Comparison of ENCODE assay signal across 7 cellular contexts in genomic region chr15:75200765-75201608, GRCh38. TPM values are rescaled to one million over a fixed set of nuclear protein-coding genes. Genes with fewer than 3 reads are reported as not detected.
DNase-seq lines count a peak whose midpoint lies in the region; ATAC-seq, FAIRE-seq and TF ChIP-seq lines count a peak whose summit lies in the region.

No MANE protein-coding gene starts in this region.

- H3K27ac ChIP-seq in psoas muscle: peak overlapping the region; percentile 86

- ATAC-seq in psoas muscle (no peak), HG03442 (IDR thresholded peaks at IDR 0.05; ENCODE audit: unreplicated experiment) (no peak), HG03135 (IDR thresholded peaks at IDR 0.05; ENCODE audit: unreplicated experiment) (no peak)

- TF ChIP-seq CTCF in psoas muscle (IDR thresholded peaks at IDR 0.05): no peak

- no peak for DNase-seq in GM18507 (ENCODE audit: extremely low spot score, insufficient read length, low read depth)
- peak; percentile 3 for DNase-seq in NCI-H2107 (lab: John Stamatoyannopoulos, UW)
- DNase-seq in activated T-helper 1 cell treated with Interleukin-2 at 50 U/mL for 16 hours (ENCODE audit: low read depth): peak; percentile 17
- DNase-seq in foreskin melanocyte: peak; percentile 27
- no peak for DNase-seq in psoas muscle

- no peaks in the 10 kb centered on the region for H3K27me3 ChIP-seq in psoas muscle (ENCODE audit: insufficient read depth in 3 of 3, low read length in 2 of 3)

- peak; percentile 24 for FAIRE-seq in GM18507 (lab: Jason Lieb, UNC)

- peaks cover 20% of the 10 kb centered on the region for H3K4me1 ChIP-seq in psoas muscle

- 19 to 22% (median 20%) methylated on average over 21 of the region's 21 CpGs for WGBS in psoas muscle, 3 donors

- H3K36me3 ChIP-seq in psoas muscle (ENCODE audit: insufficient read depth in 1 of 2, low read depth in 1 of 2): peaks cover 0 to 2% of the 10 kb centered on the region in 2 donors

- intact Hi-C loops in psoas muscle (cut with DNase I): no loop called here

- H3K4me3 ChIP-seq in psoas muscle: peak overlapping the region; percentile 87

- H3K9me3 ChIP-seq in psoas muscle: no peaks in the 10 kb centered on the region

RNA-seq across cellular contexts. Expression of gene C15orf39, which starts 0.7 kb away (rescaled TPM):
- 1 to 10 TPM; 4.0 to 4.6 (median 4.2) TPM for total RNA-seq in psoas muscle
- 1 to 10 TPM; 2.5 to 3.4 (median 2.6) TPM for polyA plus RNA-seq in psoas muscle

RNA-seq across cellular contexts. Expression of gene GOLGA6C, which starts 57.1 kb away (rescaled TPM):
- not detected for total RNA-seq in psoas muscle
- under 1 TPM in 1 of 3 donors, not detected in 2; 0.05 TPM for polyA plus RNA-seq in psoas muscle

Comparison
In these comparisons a context has a peak if more than half of its experiments do, and no peak if none do; other contexts are left out.
1. DNase-seq: peak in NCI-H2107 (single experiment), activated T-helper 1 cell treated with Interleukin-2 at 50 U/mL for 16 hours (single experiment) and foreskin melanocyte (single experiment); none in GM18507 (single experiment) and psoas muscle (0 of 2).